ENCODE assay signal across 28 cellular contexts in the genomic region with DNA sequence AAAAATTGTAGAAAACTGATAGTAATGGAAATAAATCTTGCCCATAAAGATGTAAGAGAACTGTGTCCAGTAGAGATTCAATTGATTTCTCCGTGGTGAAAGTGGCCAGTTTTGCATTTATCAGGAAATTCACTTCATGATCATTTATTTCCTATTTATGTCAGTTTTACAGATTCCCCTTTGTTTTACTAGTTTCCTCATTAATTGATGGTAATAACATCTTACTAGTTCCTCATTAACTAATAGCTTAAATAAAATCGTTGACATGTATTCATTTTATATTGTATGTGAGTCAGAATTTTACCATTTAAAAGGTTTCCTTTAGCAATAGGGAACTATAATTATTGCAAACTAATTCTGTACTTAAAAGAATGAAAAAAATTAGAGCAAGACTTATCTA.
"Had no signal": no experiment of that assay in that cellular context is flagged by ENCODE, and none has a peak within 500 bp of the region (broad histone marks: within the 10 kb centered on the region; RNA-seq: fewer than 3 reads in every experiment).

No MANE protein-coding gene starts in this region.

- DNase-seq: dermis blood vessel endothelial cell; dorsolateral prefrontal cortex; effector CD4-positive, alpha-beta T cell; effector memory CD4-positive, alpha-beta T cell; erythroblast; esophagus squamous epithelium; foreskin fibroblast; foreskin melanocyte; gastrocnemius medialis; glutamatergic neuron; head of caudate nucleus; heart right ventricle; hippocampal formation; left cardiac atrium; left lung; left ventricle myocardium superior; lower lobe of right lung; mesenchymal stem cell; mucosa of descending colon; naive B cell; naive thymus-derived CD8-positive, alpha-beta T cell had no signal

- H3K4me3 Mint-ChIP-seq: mesothelial cell of epicardium; naive B cell; naive thymus-derived CD8-positive, alpha-beta T cell had no signal

- H3K9me3 ChIP-seq: esophagus squamous epithelium, gastrocnemius medialis, left lung, lower lobe of right lung, mucosa of descending colon had no signal

- H3K27me3 ChIP-seq: dorsolateral prefrontal cortex, esophagus squamous epithelium, gastrocnemius medialis, heart right ventricle, left lung had no signal

- H3K4me1 ChIP-seq: gastrocnemius medialis had no signal

- FAIRE-seq: endometrium, islet of Langerhans, keratinocyte had no signal

- H3K27me3 Mint-ChIP-seq: naive B cell had no signal

- ATAC-seq: esophagus mucosa; gastrocnemius medialis; heart right ventricle; left cardiac atrium; left lung; left ventricle myocardium superior; lower lobe of right lung; mucosa of descending colon; naive thymus-derived CD8-positive, alpha-beta T cell had no signal

- H3K36me3 ChIP-seq: esophagus squamous epithelium, gastrocnemius medialis, heart right ventricle, left lung, lower lobe of right lung had no signal

- H3K36me3 Mint-ChIP-seq: naive B cell; naive thymus-derived CD8-positive, alpha-beta T cell had no signal

- H3K27ac ChIP-seq: coronary artery, dorsolateral prefrontal cortex, epithelial cell of prostate, esophagus squamous epithelium, gastrocnemius medialis, heart right ventricle, left lung, lower lobe of right lung had no signal

- H3K4me3 ChIP-seq: coronary artery, dorsolateral prefrontal cortex, esophagus squamous epithelium, gastrocnemius medialis, heart right ventricle, left lung, lower lobe of right lung, mucosa of descending colon had no signal

- H3K27ac Mint-ChIP-seq: mesothelial cell of epicardium; naive thymus-derived CD8-positive, alpha-beta T cell had no signal

- H3K4me1 Mint-ChIP-seq: naive B cell had no signal
